8 cellular contexts compared by ENCODE assay signal in the genomic region with DNA sequence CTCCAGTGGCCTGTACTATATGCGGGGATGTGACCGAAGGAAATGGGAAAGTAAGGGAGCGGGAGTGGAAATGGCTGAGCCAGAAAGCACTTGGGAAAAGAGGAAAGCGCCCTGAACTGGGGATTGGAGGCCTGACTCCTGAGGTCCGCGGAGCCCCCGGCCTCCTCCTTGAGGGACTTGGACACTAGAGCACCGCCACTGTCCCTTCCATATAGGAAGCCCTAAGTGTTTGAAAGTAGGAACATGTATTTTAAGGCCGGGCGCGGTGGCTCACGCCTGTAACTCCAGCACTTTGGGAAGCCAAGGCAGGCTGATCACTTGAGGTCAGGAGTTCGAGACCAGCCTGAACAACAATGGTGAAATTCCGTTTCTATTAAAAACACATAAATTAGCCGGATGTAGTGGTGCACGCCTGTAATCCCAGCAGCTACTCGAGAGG. TPM values are rescaled to one million over a fixed set of nuclear protein-coding genes. Genes with fewer than 3 reads are reported as not detected.
DNase-seq lines count a peak whose midpoint lies in the region; ATAC-seq, FAIRE-seq and TF ChIP-seq lines count a peak whose summit lies in the region.

No MANE protein-coding gene starts in this region.

- H3K9me3 ChIP-seq in WERI-Rb-1 (ENCODE audit: severe bottlenecking) (no peaks in the 10 kb centered on the region), heart right ventricle (no peaks in the 10 kb centered on the region), small intestine (ENCODE audit: control insufficient read depth, low read depth) (no peaks in the 10 kb centered on the region)

- no peak for FAIRE-seq in small intestine (lab: Jason Lieb, UNC)

- H3K36me3 ChIP-seq in WERI-Rb-1 (no peaks in the 10 kb centered on the region), heart right ventricle (no peaks in the 10 kb centered on the region), small intestine (ENCODE audit: control insufficient read depth in 2 of 2, insufficient read depth in 2 of 2, low read length in 2 of 2) (no peaks in the 10 kb centered on the region)

- ATAC-seq in GM21381 (IDR thresholded peaks at IDR 0.05; ENCODE audit: unreplicated experiment) (peak; percentile 4), heart right ventricle (peak in 7 of 8 donors; percentile 18 to 66 (median 51))

- whole genome bisulfite sequencing in heart right ventricle, 2 donors: 11% methylated on average over 17 of the region's 17 CpGs
- 12 to 22% (median 14%) methylated on average over 17 of the region's 17 CpGs for WGBS in small intestine, 3 donors

- no peak for DNase-seq in WERI-Rb-1
- no peak for DNase-seq in heart right ventricle
- DNase-seq in small intestine: no peak
- DNase-seq in NCI-H1930 (lab: John Stamatoyannopoulos, UW): no peak
- DNase-seq in NAMALWA (ENCODE audit: low spot score): no peak
- no peak for DNase-seq in NCI-H2107 treated with DMSO at 0.1 percent for 48 hours (lab: John Stamatoyannopoulos, UW; ENCODE audit: unreplicated experiment)
- no peak for DNase-seq in NCI-H1417 treated with DMSO at 0.1 percent for 48 hours (lab: John Stamatoyannopoulos, UW)

- TF ChIP-seq CTCF in WERI-Rb-1 (IDR thresholded peaks at IDR 0.05; ENCODE audit: low read depth, low read length) (no peak), heart right ventricle (IDR thresholded peaks at IDR 0.05) (peak in 1 of 9 donors; percentile 2)

- H3K4me3 ChIP-seq in WERI-Rb-1 (ENCODE audit: low read depth, low read length): peak overlapping the region; percentile 87
- H3K4me3 ChIP-seq in heart right ventricle: peak overlapping the region; percentile 65 to 98 (median 86)
- peak overlapping the region; percentile 94 to 96 for H3K4me3 ChIP-seq in small intestine (ENCODE audit: low read depth in 1 of 2, low read length in 2 of 2)

- H3K4me1 ChIP-seq in heart right ventricle (peaks cover 0 to 74% (median 32%) of the 10 kb centered on the region in 9 donors), small intestine (ENCODE audit: control insufficient read depth in 2 of 2, insufficient read depth in 1 of 2, low read depth in 1 of 2, low read length in 1 of 2) (peaks cover 2 to 7% of the 10 kb centered on the region in 2 donors)

- intact Hi-C loops in heart right ventricle (cut with DNase I): loop anchor here in 3 of 10 donors (2.0 to 10.0 kb wide), 3 partner anchors 15 to 75 kb away; a partner anchor contains a TSS

- H3K27me3 ChIP-seq in WERI-Rb-1 (ENCODE audit: insufficient read depth, low read depth, severe bottlenecking) (no peaks in the 10 kb centered on the region), heart right ventricle (no peaks in the 10 kb centered on the region), small intestine (ENCODE audit: control insufficient read depth in 2 of 2, insufficient read depth in 2 of 2, low read length in 2 of 2) (no peaks in the 10 kb centered on the region)

- H3K27ac ChIP-seq in WERI-Rb-1 (peak overlapping the region; percentile 90), heart right ventricle (peak overlapping the region; percentile 89 to 99 (median 98)), small intestine (ENCODE audit: low read depth in 1 of 2, low read length in 1 of 2) (peak overlapping the region; percentile 94 to 100)

RNA-seq across cellular contexts. Expression of a gene that starts 0.5 kb away (rescaled TPM):
- 10 to 100 TPM; 36.2 to 55.5 (median 43.2) TPM for total RNA-seq in heart right ventricle
- polyA plus RNA-seq in heart right ventricle: 10 to 100 TPM; 15.1 to 16.6 TPM
- polyA plus RNA-seq in small intestine: 10 to 100 TPM; 16.5 to 30.4 (median 23.9) TPM

RNA-seq across cellular contexts. Expression of a gene that starts 15.7 kb away (rescaled TPM):
- total RNA-seq in heart right ventricle: 10 to 100 TPM in 2 of 10 donors, 1 to 10 TPM in 8; 5.9 to 10.9 (median 8.5) TPM
- 1 to 10 TPM; 2.4 to 3.1 TPM for polyA plus RNA-seq in heart right ventricle
- 1 to 10 TPM; 2.9 to 8.1 (median 4.6) TPM for polyA plus RNA-seq in small intestine
